In genomic region chr3:113773381-113773780, GRCh38 we compare ENCODE assay signal across 18 cellular contexts. TPM values are rescaled to one million over a fixed set of nuclear protein-coding genes. Genes with fewer than 3 reads are reported as not detected.
A peak's percentile ranks its signal among the peaks of the same experiment; 100 is the strongest.
DNase-seq lines count a peak whose midpoint lies in the region; ATAC-seq and TF ChIP-seq lines count a peak whose summit lies in the region.
"Had no signal": no experiment of that assay in that cellular context is flagged by ENCODE, and none has a peak within 500 bp of the region (broad histone marks: within the 10 kb centered on the region; RNA-seq: fewer than 3 reads in every experiment).

No MANE protein-coding gene starts in this region.

- DNase-seq in AG09309 (ENCODE audit: low read depth) (peak; percentile 63), HCEC 1CT (peak; percentile 82), chondrocyte (ENCODE audit: low spot score) (no peak), kidney glomerular epithelial cell (lab: John Stamatoyannopoulos, UW) (peak; percentile 13), NCI-H524 (lab: John Stamatoyannopoulos, UW) (no peak)
- DNase-seq in NK-92 treated with Interleukin-12 subunit alpha and Interleukin-12 subunit beta, amount 100 ng/mL, for 24 hours (lab: John Stamatoyannopoulos, UW) = no peak
- DNase-seq: activated naive CD4-positive, alpha-beta T cell treated with anti-CD3 and anti-CD28 coated beads, Interleukin-2, amount 10 ng/mL, durations not matched to agents 7 days and 5 days; AML-193; Calu3; left ventricle myocardium superior; NCI-H1436; ovary; RPMI8226; stimulated activated CD4-positive, alpha-beta T cell treated with anti-CD3 and anti-CD28 coated beads, Interleukin-4, amount 100 ng/mL, for 1 hour had no signal

- H3K27me3 Mint-ChIP-seq in chondrocyte (ENCODE audit: low read depth) = no peaks in the 10 kb centered on the region
- H3K27me3 Mint-ChIP-seq: activated naive CD4-positive, alpha-beta T cell treated with anti-CD3 and anti-CD28 coated beads, Interleukin-2, amount 10 ng/mL, durations not matched to agents 7 days and 5 days had no signal

- no peak overlapping the region for H3K4me3 Mint-ChIP-seq in chondrocyte (ENCODE audit: unreplicated experiment)
- H3K4me3 Mint-ChIP-seq: activated naive CD4-positive, alpha-beta T cell treated with anti-CD3 and anti-CD28 coated beads, Interleukin-2, amount 10 ng/mL, durations not matched to agents 7 days and 5 days had no signal

- H3K4me3 ChIP-seq in AG09309 (ENCODE audit: control insufficient read depth, low read depth, low read length) = no peak overlapping the region
- H3K4me3 ChIP-seq: esophagus muscularis mucosa, ovary, vagina had no signal

- ATAC-seq in GM21737 (IDR thresholded peaks at IDR 0.05; ENCODE audit: unreplicated experiment) (no peak), HG02981 (IDR thresholded peaks at IDR 0.05; ENCODE audit: unreplicated experiment) (no peak)
- ATAC-seq: left ventricle myocardium superior had no signal

- no peak for TF ChIP-seq CTCF in AG09309 (IDR thresholded peaks at IDR 0.05; ENCODE audit: control insufficient read depth, insufficient read depth, low read depth, low read length, missing control alignments)
- TF ChIP-seq CTCF in chondrocyte (IDR thresholded peaks at IDR 0.05) = no peak

- H3K4me1 Mint-ChIP-seq in chondrocyte (ENCODE audit: low read depth) = peaks cover 24% of the 10 kb centered on the region

- H3K9me3 Mint-ChIP-seq in chondrocyte (ENCODE audit: low read depth) = no peaks in the 10 kb centered on the region
- H3K9me3 Mint-ChIP-seq: activated naive CD4-positive, alpha-beta T cell treated with anti-CD3 and anti-CD28 coated beads, Interleukin-2, amount 10 ng/mL, durations not matched to agents 7 days and 5 days had no signal

- peak overlapping the region; percentile 4 for H3K27ac Mint-ChIP-seq in chondrocyte (ENCODE audit: unreplicated experiment)
- H3K27ac Mint-ChIP-seq: activated naive CD4-positive, alpha-beta T cell treated with anti-CD3 and anti-CD28 coated beads, Interleukin-2, amount 10 ng/mL, durations not matched to agents 7 days and 5 days had no signal

- peaks cover 3% of the 10 kb centered on the region for H3K36me3 Mint-ChIP-seq in chondrocyte (ENCODE audit: low read depth)
- H3K36me3 Mint-ChIP-seq: activated naive CD4-positive, alpha-beta T cell treated with anti-CD3 and anti-CD28 coated beads, Interleukin-2, amount 10 ng/mL, durations not matched to agents 7 days and 5 days had no signal

RNA-seq across cellular contexts. Expression of gene ATP6V1A, which starts 26.5 kb away (rescaled TPM):
- 63.1 to 85.7 TPM (median 65.4 TPM) in 3 replicates for total RNA-seq in chondrocyte

RNA-seq across cellular contexts. Expression of gene NAA50, which starts 27.3 kb away (rescaled TPM):
- total RNA-seq in chondrocyte = 71.8 to 74.7 TPM (median 72.8 TPM) in 3 replicates

Comparison
In these comparisons a context has a peak if more than half of its experiments do, and no peak if none do; other contexts are left out.
1. DNase-seq: peak in AG09309 (single experiment), HCEC 1CT (single experiment) and kidney glomerular epithelial cell (single experiment); none in chondrocyte (single experiment), NCI-H524 (0 of 2) and NK-92 treated with Interleukin-12 subunit alpha and Interleukin-12 subunit beta, amount 100 ng/mL, for 24 hours (single experiment).